ENCODE assay signal across 9 cellular contexts in genomic region chr18:79275992-79276391, GRCh38.
DNase-seq lines count a peak whose midpoint lies in the region; ATAC-seq lines count a peak whose summit lies in the region.
"Had no signal": no experiment of that assay in that cellular context is flagged by ENCODE, and none has a peak within 500 bp of the region (broad histone marks: within the 10 kb centered on the region; RNA-seq: fewer than 3 reads in every experiment).

No MANE protein-coding gene starts in this region.

- ATAC-seq in activated CD4-positive, alpha-beta T cell treated with anti-CD3 and anti-CD28 coated beads for 36 hours, result no peak
- ATAC-seq in GM21723 (IDR thresholded peaks at IDR 0.05; ENCODE audit: unreplicated experiment), result peak; percentile 61
- ATAC-seq in HG03571 (IDR thresholded peaks at IDR 0.05; ENCODE audit: unreplicated experiment), result peak; percentile 71

- no peak overlapping the region for H3K4me3 Mint-ChIP-seq in activated CD4-positive, alpha-beta T cell treated with anti-CD3 and anti-CD28 coated beads for 36 hours

- no peaks in the 10 kb centered on the region for H3K9me3 Mint-ChIP-seq in activated CD4-positive, alpha-beta T cell treated with anti-CD3 and anti-CD28 coated beads for 36 hours (ENCODE audit: low read depth)

- in situ Hi-C loops in ACHN (cut with HindIII; ENCODE audit: low pct_ligation_motif_present, low pct_unique_long_range_greater_than_20kb, low sequenced_read_pairs), result no loop called here

- no peak overlapping the region for H3K27ac Mint-ChIP-seq in activated CD4-positive, alpha-beta T cell treated with anti-CD3 and anti-CD28 coated beads for 36 hours

- intact Hi-C loops in activated CD4-positive, alpha-beta T cell treated with anti-CD3 and anti-CD28 coated beads for 36 hours (cut with DNase I, micrococcal nuclease), result no loop called here

- H3K4me1 Mint-ChIP-seq in activated CD4-positive, alpha-beta T cell treated with anti-CD3 and anti-CD28 coated beads for 36 hours, result peaks cover 4% of the 10 kb centered on the region

- POLR2A ChIA-PET in activated CD4-positive, alpha-beta T cell treated with anti-CD3 and anti-CD28 coated beads for 36 hours (lab: Charles Lee), result no interaction called here

- peaks cover 28% of the 10 kb centered on the region for H3K36me3 Mint-ChIP-seq in activated CD4-positive, alpha-beta T cell treated with anti-CD3 and anti-CD28 coated beads for 36 hours (ENCODE audit: low read depth)

- DNase-seq in activated CD4-positive, alpha-beta T cell treated with anti-CD3 and anti-CD28 coated beads for 36 hours, result peak; percentile 13
- no peak for DNase-seq in activated CD4-positive, alpha-beta T cell treated with anti-CD3 and anti-CD28 coated beads for 1 hour
- DNase-seq in iris pigment epithelial cell (ENCODE audit: low read depth) (peak; percentile 33), ACHN (no peak), NCI-H2107 (lab: John Stamatoyannopoulos, UW) (no peak), ureter (ENCODE audit: low spot score) (no peak)
- DNase-seq: NCI-H345 had no signal

- CTCF ChIA-PET in activated CD4-positive, alpha-beta T cell treated with anti-CD3 and anti-CD28 coated beads for 36 hours (lab: Charles Lee), result no interaction called here

- H3K27me3 Mint-ChIP-seq in activated CD4-positive, alpha-beta T cell treated with anti-CD3 and anti-CD28 coated beads for 36 hours, result no peaks in the 10 kb centered on the region

Comparison
In these comparisons a context has a peak if more than half of its experiments do, and no peak if none do; other contexts are left out.
1. DNase-seq: peak in activated CD4-positive, alpha-beta T cell treated with anti-CD3 and anti-CD28 coated beads for 36 hours (single experiment) and iris pigment epithelial cell (single experiment); none in activated CD4-positive, alpha-beta T cell treated with anti-CD3 and anti-CD28 coated beads for 1 hour (single experiment), ACHN (single experiment), NCI-H2107 (single experiment) and ureter (single experiment).